In genomic region chr13:30457306-30457891, GRCh38 we compare ENCODE assay signal across 2 cellular contexts.
TF ChIP-seq lines count a peak whose summit lies in the region.

No MANE protein-coding gene starts in this region.

TF ChIP-seq in A549, 52 proteins besides CTCF, POLR2A, EP300 and RAD21:
- TF ChIP-seq FOXS1 (CRISPR knock-in tag; IDR thresholded peaks at IDR 0.05) (no peak), ELK1 (IDR thresholded peaks at IDR 0.05; ENCODE audit: low read depth, low read length) (no peak), TFCP2L1 (CRISPR knock-in tag; IDR thresholded peaks at IDR 0.05) (0 out of 2 replicates have a peak, but pooled peaks have one; percentile 23), SREBF2 (IDR thresholded peaks at IDR 0.05) (no peak), ZNF302 (CRISPR knock-in tag; IDR thresholded peaks at IDR 0.05) (no peak)

TF ChIP-seq in GM12878, 131 proteins besides CTCF, POLR2A, EP300 and RAD21:
- TF ChIP-seq CBFB (IDR thresholded peaks at IDR 0.05; ENCODE audit: low read depth): peak; percentile 55; the same call in 1 of the 2 replicates
- TF ChIP-seq JUNB (IDR thresholded peaks at IDR 0.05): no peak
- TF ChIP-seq E4F1 (IDR thresholded peaks at IDR 0.05; ENCODE audit: borderline replicate concordance, partially characterized antibody): no peak
- 0 out of 2 replicates have a peak, but pooled peaks have one; percentile 2 for TF ChIP-seq BACH1 (IDR thresholded peaks at IDR 0.05; ENCODE audit: borderline replicate concordance)
- no peak for TF ChIP-seq FOS (IDR thresholded peaks at IDR 0.05; ENCODE audit: borderline replicate concordance, extremely low read depth, insufficient read length)
- 0 out of 2 replicates have a peak, but pooled peaks have one; percentile 10 for TF ChIP-seq POLR2AphosphoS2 (IDR thresholded peaks at IDR 0.05; ENCODE audit: low read depth, low read length)
- no peak for TF ChIP-seq RBBP5 (conservative IDR thresholded peaks at IDR 0.05)
- no peak for TF ChIP-seq NRF1 (conservative IDR thresholded peaks at IDR 0.05; ENCODE audit: low read depth, low read length)
- no peak for TF ChIP-seq MEF2A (IDR thresholded peaks at IDR 0.05; ENCODE audit: insufficient read depth, low read depth, low read length)
- no peak for TF ChIP-seq MTA3 (IDR thresholded peaks at IDR 0.05; ENCODE audit: borderline replicate concordance, low read length)
- no peak for TF ChIP-seq HDAC2 (IDR thresholded peaks at IDR 0.05)
- peak; percentile 24; the same call in 1 of the 2 replicates for TF ChIP-seq SPI1 (IDR thresholded peaks at IDR 0.05; ENCODE audit: borderline replicate concordance, insufficient read depth, low read depth, low read length)
- no peak for TF ChIP-seq IKZF2 (IDR thresholded peaks at IDR 0.05)
